ENCODE assay signal across 22 cellular contexts in the genomic region with DNA sequence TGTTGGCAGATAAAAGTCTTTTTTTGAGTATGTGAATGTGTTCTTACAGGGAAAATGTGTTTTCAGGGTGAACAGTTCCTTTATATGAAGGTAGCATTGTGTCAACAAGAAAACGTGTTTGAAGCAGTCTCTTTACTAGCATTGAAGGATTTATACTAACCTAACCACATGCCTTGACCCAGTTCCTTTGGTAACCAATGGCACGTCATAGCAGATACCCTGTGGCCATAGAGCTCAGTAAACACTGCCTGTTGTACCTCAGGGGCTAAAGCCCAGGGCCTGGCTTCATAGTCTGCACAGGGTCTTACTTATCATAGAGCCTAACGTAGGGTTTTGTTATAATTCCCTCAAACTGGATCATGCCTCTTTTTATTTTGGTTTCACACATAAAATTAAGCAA. TPM values are rescaled to one million over a fixed set of nuclear protein-coding genes. Genes with fewer than 3 reads are reported as not detected.
DNase-seq lines count a peak whose midpoint lies in the region; ATAC-seq lines count a peak whose summit lies in the region.
"Had no signal": no experiment of that assay in that cellular context is flagged by ENCODE, and none has a peak within 500 bp of the region (broad histone marks: within the 10 kb centered on the region; RNA-seq: fewer than 3 reads in every experiment).

No MANE protein-coding gene starts in this region.

- H3K27me3 Mint-ChIP-seq in activated T-cell treated with anti-CD3 and anti-CD28 coated beads, Interleukin-2, amount 50 U/mL, for 72 hours (ENCODE audit: low read depth) = no peaks in the 10 kb centered on the region
- no peaks in the 10 kb centered on the region for H3K27me3 Mint-ChIP-seq in activated T-cell treated with anti-CD3 and anti-CD28 coated beads, Interleukin-2, amount 50 U/mL, for 4 hours (ENCODE audit: low read depth)
- H3K27me3 Mint-ChIP-seq in T-helper 17 cell = no peaks in the 10 kb centered on the region
- peaks cover 0 to 4% (median 0%) of the 10 kb centered on the region in 3 donors for H3K27me3 Mint-ChIP-seq in immature natural killer cell (ENCODE audit: low read depth in 3 of 3)
- H3K27me3 Mint-ChIP-seq in activated naive CD4-positive, alpha-beta T cell treated with anti-CD3 and anti-CD28 coated beads, Interleukin-2, amount 10 ng/mL, durations not matched to agents 7 days and 5 days = no peaks in the 10 kb centered on the region

- H3K4me3 ChIP-seq in subcutaneous abdominal adipose tissue (ENCODE audit: low read depth in 1 of 5, low read length in 5 of 5) = peak overlapping the region in 1 of 5 donors; percentile 4
- H3K4me3 ChIP-seq: GM12878, GM23248, SJSA1 had no signal

- H3K4me1 ChIP-seq in subcutaneous abdominal adipose tissue (ENCODE audit: control insufficient read depth in 5 of 5, insufficient read depth in 5 of 5, low read length in 5 of 5) = peaks cover 0 to 71% (median 34%) of the 10 kb centered on the region in 5 donors
- H3K4me1 ChIP-seq: SJSA1 had no signal

- no peaks in the 10 kb centered on the region for H3K9me3 ChIP-seq in T-helper 17 cell (ENCODE audit: control insufficient read depth, low read length, poor library complexity, severe bottlenecking)
- no peaks in the 10 kb centered on the region for H3K9me3 ChIP-seq in subcutaneous abdominal adipose tissue (ENCODE audit: control insufficient read depth in 5 of 5, low read length in 5 of 5)
- H3K9me3 ChIP-seq: SJSA1 had no signal

- peak overlapping the region; percentile 10 for H3K27ac Mint-ChIP-seq in activated T-cell treated with anti-CD3 and anti-CD28 coated beads, Interleukin-2, amount 50 U/mL, for 72 hours
- H3K27ac Mint-ChIP-seq in T-helper 17 cell = no peak overlapping the region
- peak overlapping the region; percentile 56 to 88 (median 72) for H3K27ac Mint-ChIP-seq in immature natural killer cell
- no peak overlapping the region for H3K27ac Mint-ChIP-seq in activated naive CD4-positive, alpha-beta T cell treated with anti-CD3 and anti-CD28 coated beads, Interleukin-2, amount 10 ng/mL, durations not matched to agents 7 days and 5 days

- H3K9me3 Mint-ChIP-seq in activated T-cell treated with anti-CD3 and anti-CD28 coated beads, Interleukin-2, amount 50 U/mL, for 72 hours = no peaks in the 10 kb centered on the region
- H3K9me3 Mint-ChIP-seq in activated T-cell treated with anti-CD3 and anti-CD28 coated beads, Interleukin-2, amount 50 U/mL, for 4 hours = no peaks in the 10 kb centered on the region
- no peaks in the 10 kb centered on the region for H3K9me3 Mint-ChIP-seq in immature natural killer cell
- no peaks in the 10 kb centered on the region for H3K9me3 Mint-ChIP-seq in activated naive CD4-positive, alpha-beta T cell treated with anti-CD3 and anti-CD28 coated beads, Interleukin-2, amount 10 ng/mL, durations not matched to agents 7 days and 5 days

- H3K36me3 Mint-ChIP-seq in activated T-cell treated with anti-CD3 and anti-CD28 coated beads, Interleukin-2, amount 50 U/mL, for 72 hours (ENCODE audit: insufficient read depth in 2 of 2) = peaks cover 0 to 14% of the 10 kb centered on the region in 2 donors
- peaks cover 25% of the 10 kb centered on the region for H3K36me3 Mint-ChIP-seq in activated T-cell treated with anti-CD3 and anti-CD28 coated beads, Interleukin-2, amount 50 U/mL, for 4 hours (ENCODE audit: insufficient read depth)
- H3K36me3 Mint-ChIP-seq in T-helper 17 cell (ENCODE audit: low read depth) (peaks cover 8% of the 10 kb centered on the region), immature natural killer cell (peaks cover 12 to 16% (median 15%) of the 10 kb centered on the region in 3 donors)
- peaks cover 39% of the 10 kb centered on the region for H3K36me3 Mint-ChIP-seq in activated naive CD4-positive, alpha-beta T cell treated with anti-CD3 and anti-CD28 coated beads, Interleukin-2, amount 10 ng/mL, durations not matched to agents 7 days and 5 days

- H3K4me1 Mint-ChIP-seq in activated T-cell treated with anti-CD3 and anti-CD28 coated beads, Interleukin-2, amount 50 U/mL, for 72 hours (ENCODE audit: low read depth) = peaks cover 27% of the 10 kb centered on the region
- H3K4me1 Mint-ChIP-seq in activated T-cell treated with anti-CD3 and anti-CD28 coated beads, Interleukin-2, amount 50 U/mL, for 4 hours (ENCODE audit: low read depth) = peaks cover 2% of the 10 kb centered on the region
- peaks cover 16% of the 10 kb centered on the region for H3K4me1 Mint-ChIP-seq in T-helper 17 cell
- peaks cover 15 to 24% of the 10 kb centered on the region in 2 donors for H3K4me1 Mint-ChIP-seq in immature natural killer cell
- H3K4me1 Mint-ChIP-seq in activated naive CD4-positive, alpha-beta T cell treated with anti-CD3 and anti-CD28 coated beads, Interleukin-2, amount 10 ng/mL, durations not matched to agents 7 days and 5 days = no peaks in the 10 kb centered on the region

- CTCF ChIA-PET in activated naive CD4-positive, alpha-beta T cell treated with anti-CD3 and anti-CD28 coated beads, Interleukin-2, amount 10 ng/mL, durations not matched to agents 7 days and 5 days (lab: Charles Lee) = no interaction called here

- DNase-seq in activated T-cell treated with anti-CD3 and anti-CD28 coated beads, Interleukin-2, amount 50 U/mL, for 72 hours = no peak
- no peak for DNase-seq in activated T-cell treated with anti-CD3 and anti-CD28 coated beads, Interleukin-2, amount 50 U/mL, for 4 hours
- DNase-seq in T-helper 17 cell (no peak), immature natural killer cell (peak; percentile 42 to 59 (median 42)), NCI-H345 (lab: John Stamatoyannopoulos, UW) (no peak), NAMALWA (ENCODE audit: low spot score) (no peak)
- no peak for DNase-seq in activated naive CD4-positive, alpha-beta T cell treated with anti-CD3 and anti-CD28 coated beads, Interleukin-2, amount 10 ng/mL, durations not matched to agents 7 days and 5 days
- DNase-seq: Calu3, EL, GM23248, HCEC 1CT, MM.1S, NCI-H1092 treated with DMSO at 0.1 percent for 48 hours, NCI-H146, NCI-H2029 treated with DMSO at 0.1 percent for 48 hours, NCI-H2171 treated with DMSO at 0.1 percent for 48 hours, NCI-H446 treated with DMSO at 0.1 percent for 48 hours had no signal

- H3K9ac ChIP-seq in subcutaneous abdominal adipose tissue (ENCODE audit: low read length in 5 of 5) = no peak overlapping the region
- H3K9ac ChIP-seq: GM23248 had no signal

- no peak overlapping the region for H3K4me3 Mint-ChIP-seq in activated T-cell treated with anti-CD3 and anti-CD28 coated beads, Interleukin-2, amount 50 U/mL, for 72 hours
- no peak overlapping the region for H3K4me3 Mint-ChIP-seq in activated T-cell treated with anti-CD3 and anti-CD28 coated beads, Interleukin-2, amount 50 U/mL, for 4 hours
- no peak overlapping the region for H3K4me3 Mint-ChIP-seq in T-helper 17 cell
- no peak overlapping the region for H3K4me3 Mint-ChIP-seq in immature natural killer cell
- H3K4me3 Mint-ChIP-seq in activated naive CD4-positive, alpha-beta T cell treated with anti-CD3 and anti-CD28 coated beads, Interleukin-2, amount 10 ng/mL, durations not matched to agents 7 days and 5 days = no peak overlapping the region

- peak overlapping the region; percentile 92 for H3K27ac ChIP-seq in subcutaneous abdominal adipose tissue (ENCODE audit: low read depth, low read length)
- H3K27ac ChIP-seq: 22Rv1, GM23248, SJSA1 had no signal

- no peak for ATAC-seq in activated T-cell treated with anti-CD3 and anti-CD28 coated beads, Interleukin-2, amount 50 U/mL, for 72 hours (replicated peaks in 1 of 2)
- no peak for ATAC-seq in activated T-cell treated with anti-CD3 and anti-CD28 coated beads, Interleukin-2, amount 50 U/mL, for 4 hours
- ATAC-seq in T-helper 17 cell = peak; percentile 77
- ATAC-seq: GM12878, Panc1 had no signal

- no peaks in the 10 kb centered on the region for H3K27me3 ChIP-seq in subcutaneous abdominal adipose tissue (ENCODE audit: control insufficient read depth in 5 of 5, insufficient read depth in 4 of 5, low read length in 5 of 5)
- H3K27me3 ChIP-seq: SJSA1 had no signal

- H3K36me3 ChIP-seq in subcutaneous abdominal adipose tissue (ENCODE audit: control insufficient read depth in 5 of 5, insufficient read depth in 5 of 5, low read length in 5 of 5) = peaks cover 0 to 19% (median 4%) of the 10 kb centered on the region in 5 donors

RNA-seq across cellular contexts. Expression of a gene that starts 32.1 kb away (rescaled TPM):
- total RNA-seq in activated T-cell treated with anti-CD3 and anti-CD28 coated beads, Interleukin-2, amount 50 U/mL, for 72 hours = 10 to 100 TPM; 40.0 to 61.2 TPM
- total RNA-seq in activated T-cell treated with anti-CD3 and anti-CD28 coated beads, Interleukin-2, amount 50 U/mL, for 4 hours = 10 to 100 TPM; 23.8 to 26.4 (median 25.4) TPM
- 10 to 100 TPM; 17.8 to 23.2 TPM for total RNA-seq in T-helper 17 cell
- 100 to 1,000 TPM in 2 of 3 donors, 10 to 100 TPM in 1; 67.2 to 130 (median 126) TPM for polyA plus RNA-seq in immature natural killer cell

Comparison
In these comparisons a context has a peak if more than half of its experiments do, and no peak if none do; other contexts are left out.
1. DNase-seq: peak in immature natural killer cell (3 of 3); none in activated T-cell treated with anti-CD3 and anti-CD28 coated beads, Interleukin-2, amount 50 U/mL, for 72 hours (0 of 2), activated T-cell treated with anti-CD3 and anti-CD28 coated beads, Interleukin-2, amount 50 U/mL, for 4 hours (single experiment), T-helper 17 cell (0 of 3), activated naive CD4-positive, alpha-beta T cell treated with anti-CD3 and anti-CD28 coated beads, Interleukin-2, amount 10 ng/mL, durations not matched to agents 7 days and 5 days (single experiment), NCI-H345 (single experiment) and NAMALWA (single experiment).
2. H3K27ac Mint-ChIP-seq: peak in activated T-cell treated with anti-CD3 and anti-CD28 coated beads, Interleukin-2, amount 50 U/mL, for 72 hours (single experiment) and immature natural killer cell (6 of 6); none in T-helper 17 cell (single experiment) and activated naive CD4-positive, alpha-beta T cell treated with anti-CD3 and anti-CD28 coated beads, Interleukin-2, amount 10 ng/mL, durations not matched to agents 7 days and 5 days (single experiment).